Comparison of ENCODE assay signal across 22 cellular contexts in genomic region chr18:473687-474265, GRCh38. TPM values are rescaled to one million over a fixed set of nuclear protein-coding genes. Genes with fewer than 3 reads are reported as not detected.
"Had no signal": no experiment of that assay in that cellular context is flagged by ENCODE, and none has a peak within 500 bp of the region (broad histone marks: within the 10 kb centered on the region; RNA-seq: fewer than 3 reads in every experiment).

No MANE protein-coding gene starts in this region.

- H3K27ac Mint-ChIP-seq: activated CD4-positive, alpha-beta T cell treated with anti-CD3 and anti-CD28 coated beads, Interleukin-2, amount 10 ng/mL, durations not matched to agents 24 days and 14 days; neural progenitor cell had no signal

- H2AFZ ChIP-seq: hepatocyte, neural progenitor cell had no signal

- H3K9ac ChIP-seq: neural progenitor cell had no signal

- H3K27ac ChIP-seq: foreskin keratinocyte, hepatocyte, neural progenitor cell, pancreas had no signal

- H3K4me2 ChIP-seq: hepatocyte, neural progenitor cell had no signal

- DNase-seq: activated CD4-positive, alpha-beta T cell treated with anti-CD3 and anti-CD28 coated beads, Interleukin-2, amount 10 ng/mL, durations not matched to agents 24 days and 14 days; activated CD8-positive, alpha-beta memory T cell treated with anti-CD3 and anti-CD28 coated beads, Interleukin-2, amount 50 U/mL, for 4 hours; activated effector memory CD4-positive, alpha-beta T cell treated with Interleukin-2 at 50 U/mL for 16 hours; activated naive CD4-positive, alpha-beta T cell treated with anti-CD3 and anti-CD28 coated beads, Interleukin-2, amount 50 U/mL, for 16 hours; activated T-cell treated with anti-CD3 and anti-CD28 coated beads, Interleukin-2, amount 50 U/mL, for 4 hours; aorta; foreskin keratinocyte; left cardiac atrium; midbrain; pancreas; stimulated activated CD4-positive, alpha-beta T cell treated with anti-CD3 and anti-CD28 coated beads, Interleukin-12 subunit alpha, Interleukin-12 subunit beta, amount 100 ng/mL, for 4 hours; stimulated activated CD4-positive, alpha-beta T cell treated with anti-CD3 and anti-CD28 coated beads, Interleukin-1b, Interleukin-23, amount 100 ng/mL, for 48 hours; stimulated activated CD8-positive, alpha-beta memory T cell treated with anti-CD3 and anti-CD28 coated beads, Interleukin-4, amount 100 ng/mL, for 48 hours; stimulated activated naive CD4-positive, alpha-beta T cell; T1000; thyroid gland had no signal

- H3K4me1 Mint-ChIP-seq: activated CD4-positive, alpha-beta T cell treated with anti-CD3 and anti-CD28 coated beads, Interleukin-2, amount 10 ng/mL, durations not matched to agents 24 days and 14 days had no signal

- H3K4me3 ChIP-seq: coronary artery, hepatocyte, lung, neural progenitor cell, pancreas, thyroid gland had no signal

- H3K4me3 Mint-ChIP-seq: activated CD4-positive, alpha-beta T cell treated with anti-CD3 and anti-CD28 coated beads, Interleukin-2, amount 10 ng/mL, durations not matched to agents 24 days and 14 days; activated T-cell treated with anti-CD3 and anti-CD28 coated beads, Interleukin-2, amount 50 U/mL, for 4 hours; neural progenitor cell had no signal

- H3K4me1 ChIP-seq: foreskin keratinocyte had no signal

- H3K36me3 ChIP-seq: neural progenitor cell, pancreas, thyroid gland had no signal

- H3K27me3 ChIP-seq: foreskin keratinocyte, hepatocyte, neural progenitor cell, pancreas, thyroid gland had no signal

- H3K9me3 Mint-ChIP-seq: activated CD4-positive, alpha-beta T cell treated with anti-CD3 and anti-CD28 coated beads, Interleukin-2, amount 10 ng/mL, durations not matched to agents 24 days and 14 days; activated T-cell treated with anti-CD3 and anti-CD28 coated beads, Interleukin-2, amount 50 U/mL, for 4 hours; neural progenitor cell had no signal

- H3K9me3 ChIP-seq: pancreas, thyroid gland had no signal

- ATAC-seq: activated T-cell treated with anti-CD3 and anti-CD28 coated beads, Interleukin-2, amount 50 U/mL, for 4 hours; esophagus mucosa; foreskin keratinocyte; pancreas had no signal

RNA-seq across cellular contexts. Expression of gene COLEC12, which starts 26.7 kb away (rescaled TPM):
- total RNA-seq: activated CD4-positive, alpha-beta T cell treated with anti-CD3 and anti-CD28 coated beads, Interleukin-2, amount 10 ng/mL, durations not matched to agents 24 days and 14 days; foreskin keratinocyte; T-helper 1 cell treated with Interleukin-12 subunit alpha and Interleukin-12 subunit beta and Interleukin-4 antibody, amounts not matched to agents 30 ng/mL and 1 ng/mL, for 36 hours had no signal
- polyA plus RNA-seq: foreskin keratinocyte had no signal
